In the genomic region with DNA sequence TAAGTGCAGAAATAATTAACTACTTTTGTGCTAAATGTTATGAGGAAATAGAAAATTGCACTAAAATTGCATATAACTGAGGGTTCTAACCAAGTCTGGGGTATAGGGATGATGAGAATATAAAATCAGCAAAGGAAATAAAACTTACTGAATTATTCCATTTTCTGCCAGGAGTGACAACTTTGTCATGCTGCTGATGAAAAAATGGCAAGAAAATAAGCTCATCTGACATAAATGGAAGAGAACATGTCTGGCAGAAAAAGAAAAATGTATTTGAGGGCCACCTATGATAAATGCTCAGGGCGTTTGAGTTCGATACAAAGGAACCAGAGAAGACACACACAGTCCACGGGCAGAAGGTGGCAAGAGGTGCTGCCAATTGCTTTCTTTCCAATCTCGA, we compare ENCODE assay signal across 20 cellular contexts.
"Had no signal": no experiment of that assay in that cellular context is flagged by ENCODE, and none has a peak within 500 bp of the region (broad histone marks: within the 10 kb centered on the region; RNA-seq: fewer than 3 reads in every experiment).

No MANE protein-coding gene starts in this region.

- H3K9me3 ChIP-seq: colonic mucosa, esophagus squamous epithelium, gastroesophageal sphincter, heart right ventricle, left lung, lower lobe of right lung, mucosa of descending colon had no signal

- DNase-seq: colonic mucosa; cortex of kidney; effector CD8-positive, alpha-beta T cell; effector memory CD8-positive, alpha-beta T cell; endodermal cell; erythroblast; esophagus squamous epithelium; foreskin keratinocyte; heart right ventricle; hippocampal formation; left cardiac atrium; left lung; lower lobe of right lung; mesenchymal stem cell; mucosa of descending colon; naive B cell; naive thymus-derived CD8-positive, alpha-beta T cell had no signal

- H3K27me3 ChIP-seq: colonic mucosa, esophagus squamous epithelium, foreskin keratinocyte, gastroesophageal sphincter, heart right ventricle, left lung had no signal

- H3K36me3 ChIP-seq: colonic mucosa, esophagus squamous epithelium, gastroesophageal sphincter, heart right ventricle, left lung, lower lobe of right lung had no signal

- H3K4me3 ChIP-seq: colonic mucosa, esophagus squamous epithelium, gastroesophageal sphincter, heart right ventricle, left lung, lower lobe of right lung, mucosa of descending colon had no signal

- H3K4me1 ChIP-seq: colonic mucosa, left lung, lower lobe of right lung had no signal

- H3K27ac ChIP-seq: colonic mucosa, epithelial cell of prostate, esophagus squamous epithelium, foreskin keratinocyte, gastroesophageal sphincter, left lung, lower lobe of right lung had no signal

- ATAC-seq: effector memory CD8-positive, alpha-beta T cell; esophagus mucosa; foreskin keratinocyte; gastroesophageal sphincter; heart right ventricle; left cardiac atrium; left lung; lower lobe of right lung; mucosa of descending colon; naive thymus-derived CD8-positive, alpha-beta T cell had no signal
